In genomic region chr22:19292262-19293230, GRCh38 we compare ENCODE assay signal across 8 cellular contexts. TPM values are rescaled to one million over a fixed set of nuclear protein-coding genes. Genes with fewer than 3 reads are reported as not detected.
DNase-seq lines count a peak whose midpoint lies in the region; ATAC-seq, FAIRE-seq and TF ChIP-seq lines count a peak whose summit lies in the region.

No MANE protein-coding gene starts in this region.

- no peaks in the 10 kb centered on the region for H3K9me3 ChIP-seq in tibial artery

- H3K4me1 ChIP-seq in ACC112 (ENCODE audit: control insufficient read depth, insufficient read depth, low read length, unreplicated experiment) (peaks cover 23% of the 10 kb centered on the region), tibial artery (peaks cover 0 to 31% (median 17%) of the 10 kb centered on the region in 4 donors)

- peak; percentile 11 for ATAC-seq in GM18909 (IDR thresholded peaks at IDR 0.05; ENCODE audit: poor library complexity, unreplicated experiment)

- H3K4me3 ChIP-seq in ACC112 (ENCODE audit: low read depth, low read length) (peak overlapping the region; percentile 89), bronchial epithelial cell (ENCODE audit: low read depth, low read length) (peak overlapping the region; percentile 63), lower leg skin (ENCODE audit: low read depth, poor library complexity, severe bottlenecking) (peak overlapping the region; percentile 71), tibial artery (peak overlapping the region; percentile 61 to 98)

- DNase-seq in NCI-H526 (lab: John Stamatoyannopoulos, UW) (peak; percentile 81 to 92), bronchial epithelial cell (ENCODE audit: low read depth) (peak; percentile 52), lower leg skin (ENCODE audit: low spot score in 2 of 2) (peak; percentile 65 to 85), tibial artery (peak; percentile 71 to 77), A172 (ENCODE audit: low spot score) (no peak), midbrain (lab: John Stamatoyannopoulos, UW) (no peak)

- TF ChIP-seq CTCF in bronchial epithelial cell (IDR thresholded peaks at IDR 0.05; ENCODE audit: insufficient read depth, low read length, severe bottlenecking) (no peak), lower leg skin (IDR thresholded peaks at IDR 0.05) (no peak), tibial artery (IDR thresholded peaks at IDR 0.05) (no peak)

- no peak for TF ChIP-seq POLR2A in lower leg skin (IDR thresholded peaks at IDR 0.05)

- H3K36me3 ChIP-seq in ACC112 (ENCODE audit: insufficient read depth, low read length) (no peaks in the 10 kb centered on the region), bronchial epithelial cell (ENCODE audit: control insufficient read depth, insufficient read depth, low read length) (no peaks in the 10 kb centered on the region), tibial artery (no peaks in the 10 kb centered on the region)

- H2AFZ ChIP-seq in ACC112 (ENCODE audit: low read length, unreplicated experiment): peak overlapping the region; percentile 83

- no peak overlapping the region for H3K27ac ChIP-seq in ACC112 (ENCODE audit: low read depth, low read length)
- H3K27ac ChIP-seq in tibial artery: peak overlapping the region; percentile 90 to 92

- H3K27me3 ChIP-seq in ACC112 (ENCODE audit: insufficient read depth, low read length): no peaks in the 10 kb centered on the region
- no peaks in the 10 kb centered on the region for H3K27me3 ChIP-seq in bronchial epithelial cell (ENCODE audit: control insufficient read depth, insufficient read depth, low read length)
- H3K27me3 ChIP-seq in tibial artery: no peaks in the 10 kb centered on the region

- FAIRE-seq in bronchial epithelial cell (lab: Jason Lieb, UNC): no peak

- peaks cover 8% of the 10 kb centered on the region for H3K79me2 ChIP-seq in ACC112 (ENCODE audit: control insufficient read depth, insufficient read depth, low read length, unreplicated experiment)

- intact Hi-C loops in lower leg skin (cut with DNase I; ENCODE audit: low total_unique reads) (no loop called here), tibial artery (cut with DNase I; ENCODE audit: low total_unique reads) (loop anchor here (5.0 to 10.0 kb wide), 2 partner anchors 110 to 422 kb away; partner anchors contain the start of gene SEPTIN5)

- 25 to 29% methylated on average over 31 of the region's 32 CpGs for WGBS in lower leg skin, 2 donors

RNA-seq across cellular contexts. Expression of gene CLTCL1, which starts 1.0 kb away (rescaled TPM):
- 13.7 and 20.2 TPM in 2 replicates for total RNA-seq in bronchial epithelial cell
- 1 to 10 TPM; 4.0 to 9.6 (median 7.6) TPM for total RNA-seq in lower leg skin
- 2.7 and 3.4 TPM in 2 replicates for total RNA-seq in A172 (2014; rRNA removed; shearing (Covaris generic))

Comparison
In these comparisons a context has a peak if more than half of its experiments do, and no peak if none do; other contexts are left out.
1. DNase-seq: peak in NCI-H526 (2 of 2), bronchial epithelial cell (single experiment), lower leg skin (2 of 2) and tibial artery (2 of 2); none in A172 (single experiment) and midbrain (single experiment).
2. Peak in every context shown above with its lines, with median percentiles within 50 percentile points of each other: H3K4me3 ChIP-seq.